In genomic region chr5:6218517-6218916, GRCh38 we compare ENCODE assay signal across 26 cellular contexts.
"Had no signal": no experiment of that assay in that cellular context is flagged by ENCODE, and none has a peak within 500 bp of the region (broad histone marks: within the 10 kb centered on the region; RNA-seq: fewer than 3 reads in every experiment).

No MANE protein-coding gene starts in this region.

- H3K4me3 ChIP-seq: colonic mucosa, coronary artery, dorsolateral prefrontal cortex, esophagus muscularis mucosa, esophagus squamous epithelium, gastrocnemius medialis, gastroesophageal sphincter had no signal

- H3K36me3 ChIP-seq: colonic mucosa, esophagus muscularis mucosa, esophagus squamous epithelium, gastrocnemius medialis, gastroesophageal sphincter had no signal

- H3K27ac Mint-ChIP-seq: dendritic cell treated with granulocyte-macrophage colony-stimulating factor and Interleukin-4, amounts not matched to agents 40 ng/mL and 50 ng/mL, for 4 days; effector memory CD8-positive, alpha-beta T cell; endodermal cell had no signal

- H3K4me3 Mint-ChIP-seq: dendritic cell treated with granulocyte-macrophage colony-stimulating factor and Interleukin-4, amounts not matched to agents 40 ng/mL and 50 ng/mL, for 4 days; effector memory CD8-positive, alpha-beta T cell; endodermal cell had no signal

- DNase-seq: cerebellar nuclear complex; colonic mucosa; cortex of kidney; dermis blood vessel endothelial cell; dorsolateral prefrontal cortex; effector CD4-positive, alpha-beta T cell; effector CD8-positive, alpha-beta T cell; effector memory CD4-positive, alpha-beta T cell; effector memory CD8-positive, alpha-beta T cell; endodermal cell; erythroblast; esophagus squamous epithelium; foreskin fibroblast; foreskin keratinocyte; foreskin melanocyte; gastrocnemius medialis; glutamatergic neuron had no signal

- H3K27me3 ChIP-seq: colonic mucosa, dorsolateral prefrontal cortex, esophagus muscularis mucosa, esophagus squamous epithelium, foreskin keratinocyte, gastrocnemius medialis, gastroesophageal sphincter had no signal

- FAIRE-seq: colon, endometrium, endothelial cell of umbilical vein, frontal cortex had no signal

- ATAC-seq: effector memory CD8-positive, alpha-beta T cell; foreskin keratinocyte; gastrocnemius medialis; gastroesophageal sphincter had no signal

- H3K9me3 ChIP-seq: colonic mucosa, esophagus squamous epithelium, gastrocnemius medialis, gastroesophageal sphincter had no signal

- H3K27me3 Mint-ChIP-seq: dendritic cell treated with granulocyte-macrophage colony-stimulating factor and Interleukin-4, amounts not matched to agents 40 ng/mL and 50 ng/mL, for 4 days had no signal

- H3K9me3 Mint-ChIP-seq: effector memory CD8-positive, alpha-beta T cell had no signal

- H3K4me1 ChIP-seq: colonic mucosa, esophagus muscularis mucosa, esophagus squamous epithelium, foreskin keratinocyte, gastrocnemius medialis, gastroesophageal sphincter had no signal

- H3K27ac ChIP-seq: colonic mucosa, coronary artery, dorsolateral prefrontal cortex, epithelial cell of prostate, esophagus muscularis mucosa, esophagus squamous epithelium, foreskin keratinocyte, gastrocnemius medialis, gastroesophageal sphincter had no signal
